In genomic region chr1:199856381-199856780, GRCh38 we compare ENCODE assay signal across 15 cellular contexts.
"Had no signal": no experiment of that assay in that cellular context is flagged by ENCODE, and none has a peak within 500 bp of the region (broad histone marks: within the 10 kb centered on the region; RNA-seq: fewer than 3 reads in every experiment).

No MANE protein-coding gene starts in this region.

- H3K4me3 ChIP-seq: coronary artery, upper lobe of left lung had no signal

- H3K36me3 Mint-ChIP-seq: activated naive CD4-positive, alpha-beta T cell treated with anti-CD3 and anti-CD28 coated beads, Interleukin-2, amount 10 ng/mL, durations not matched to agents 7 days and 5 days; memory B cell had no signal

- ATAC-seq: activated T-helper 17 cell treated with anti-CD3 and anti-CD28 coated beads, Interleukin-2, amount 50 U/mL, for 72 hours; effector memory CD8-positive, alpha-beta T cell had no signal

- H3K27me3 ChIP-seq: upper lobe of left lung had no signal

- H3K4me3 Mint-ChIP-seq: activated B cell treated with CpG ODN at 0.5 μM for 24 hours; activated CD4-positive, alpha-beta T cell treated with anti-CD3 and anti-CD28 coated beads, Interleukin-2, amount 10 ng/mL, durations not matched to agents 24 days and 14 days; activated naive CD4-positive, alpha-beta T cell treated with anti-CD3 and anti-CD28 coated beads, Interleukin-2, amount 10 ng/mL, durations not matched to agents 7 days and 5 days; activated T-helper 17 cell treated with anti-CD3 and anti-CD28 coated beads, Interleukin-2, amount 50 U/mL, for 72 hours; effector memory CD8-positive, alpha-beta T cell; memory B cell had no signal

- DNase-seq: activated B cell treated with CpG ODN at 0.5 μM for 24 hours; activated CD4-positive, alpha-beta T cell treated with anti-CD3 and anti-CD28 coated beads, Interleukin-2, amount 10 ng/mL, durations not matched to agents 24 days and 14 days; activated CD8-positive, alpha-beta memory T cell treated with anti-CD3 and anti-CD28 coated beads for 24 hours; activated naive CD4-positive, alpha-beta T cell treated with anti-CD3 and anti-CD28 coated beads, Interleukin-2, amount 10 ng/mL, durations not matched to agents 7 days and 5 days; activated T-cell treated with anti-CD3 and anti-CD28 coated beads for 4 hours; central memory CD4-positive, alpha-beta T cell; effector memory CD8-positive, alpha-beta T cell; head of caudate nucleus; stimulated activated CD4-positive, alpha-beta T cell treated with anti-CD3 and anti-CD28 coated beads, Interleukin-12 subunit alpha, Interleukin-12 subunit beta, amount 100 ng/mL, for 4 hours; stimulated activated naive CD4-positive, alpha-beta T cell treated with Interleukin-2 at 50 U/mL for 16 hours; T-helper 1 cell; upper lobe of left lung had no signal

- H3K27ac Mint-ChIP-seq: activated B cell treated with CpG ODN at 0.5 μM for 24 hours; activated CD4-positive, alpha-beta T cell treated with anti-CD3 and anti-CD28 coated beads, Interleukin-2, amount 10 ng/mL, durations not matched to agents 24 days and 14 days; activated naive CD4-positive, alpha-beta T cell treated with anti-CD3 and anti-CD28 coated beads, Interleukin-2, amount 10 ng/mL, durations not matched to agents 7 days and 5 days; activated T-helper 17 cell treated with anti-CD3 and anti-CD28 coated beads, Interleukin-2, amount 50 U/mL, for 72 hours; effector memory CD8-positive, alpha-beta T cell; memory B cell had no signal

- H3K9me3 Mint-ChIP-seq: activated B cell treated with CpG ODN at 0.5 μM for 24 hours; activated naive CD4-positive, alpha-beta T cell treated with anti-CD3 and anti-CD28 coated beads, Interleukin-2, amount 10 ng/mL, durations not matched to agents 7 days and 5 days; activated T-helper 17 cell treated with anti-CD3 and anti-CD28 coated beads, Interleukin-2, amount 50 U/mL, for 72 hours; effector memory CD8-positive, alpha-beta T cell; memory B cell had no signal

- H3K36me3 ChIP-seq: upper lobe of left lung had no signal
